Comparison of ENCODE assay signal across 8 cellular contexts in genomic region chr5:37840036-37840909, GRCh38. TPM values are rescaled to one million over a fixed set of nuclear protein-coding genes. Genes with fewer than 3 reads are reported as not detected.
A peak's percentile ranks its signal among the peaks of the same experiment; 100 is the strongest.
DNase-seq lines count a peak whose midpoint lies in the region; ATAC-seq and TF ChIP-seq lines count a peak whose summit lies in the region.

Gene GDNF, minus strand, starts transcription at chr5:37840041. Its CDS starts 5,245 bp downstream, at chr5:37834796.

- peaks cover 26% of the 10 kb centered on the region for H3K4me1 Mint-ChIP-seq in activated CD8-positive, alpha-beta T cell treated with anti-CD3 and anti-CD28 coated beads, Interleukin-2, amount 10 ng/mL, durations not matched to agents 7 days and 5 days (ENCODE audit: low read depth)
- peaks cover 20% of the 10 kb centered on the region for H3K4me1 Mint-ChIP-seq in activated CD8-positive, alpha-beta T cell treated with anti-CD3 and anti-CD28 coated beads for 36 hours (ENCODE audit: low read depth)
- peaks cover 79% of the 10 kb centered on the region for H3K4me1 Mint-ChIP-seq in nephron progenitor cell

- H3K9ac ChIP-seq in fibroblast of lung (ENCODE audit: insufficient read depth, low read length), result peak within 1 kb of the TSS; percentile 49

- intact Hi-C loops in activated CD8-positive, alpha-beta T cell treated with anti-CD3 and anti-CD28 coated beads for 36 hours (cut with micrococcal nuclease), result no loop called here

- no peaks in the 10 kb centered on the region for H3K36me3 ChIP-seq in fibroblast of lung (ENCODE audit: control insufficient read depth, insufficient read depth, low read length)

- peak within 1 kb of the TSS; percentile 92 for H3K4me2 ChIP-seq in fibroblast of lung (ENCODE audit: extremely low read depth, insufficient read depth, low read length)

- CTCF ChIA-PET in activated CD8-positive, alpha-beta T cell treated with anti-CD3 and anti-CD28 coated beads, Interleukin-2, amount 10 ng/mL, durations not matched to agents 7 days and 5 days (lab: Charles Lee), result interaction anchor here (0.7 to 1.8 kb wide), 2 partner anchors 118 to 353 kb away, joined by 3 to 8 read pairs; no protein-coding TSS in a partner anchor
- CTCF ChIA-PET in activated CD8-positive, alpha-beta T cell treated with anti-CD3 and anti-CD28 coated beads for 36 hours (lab: Charles Lee), result interaction anchor here (1.5 kb wide), 1 partner anchor 352 kb away, joined by 7 read pairs; no protein-coding TSS in a partner anchor
- CTCF ChIA-PET in RWPE1 (lab: Yijun Ruan, JAX), result interaction anchor here (0.6 to 3.6 kb wide), 7 partner anchors 9 to 435 kb away, joined by 3 to 23 read pairs (median 3); no protein-coding TSS in a partner anchor

- no peak for TF ChIP-seq CTCF in activated CD8-positive, alpha-beta T cell treated with anti-CD3 and anti-CD28 coated beads for 36 hours (IDR thresholded peaks at IDR 0.05)
- TF ChIP-seq CTCF in RWPE1 (conservative IDR thresholded peaks at IDR 0.05; ENCODE audit: low read depth) (peak; percentile 28), fibroblast of lung (conservative IDR thresholded peaks at IDR 0.05 in 1 of 2, IDR thresholded peaks at IDR 0.05 in 1 of 2; ENCODE audit: low read depth in 1 of 2, low read length in 2 of 2) (peak in 1 of 2 donors; percentile 13), nephron progenitor cell (IDR thresholded peaks at IDR 0.05) (no peak)

- H3K9me3 ChIP-seq in fibroblast of lung (ENCODE audit: control insufficient read depth, insufficient read depth, low read depth, low read length), result no peaks in the 10 kb centered on the region

- H3K27me3 ChIP-seq in fibroblast of lung (ENCODE audit: control insufficient read depth, insufficient read depth, low read length), result peaks cover 2% of the 10 kb centered on the region

- H3K4me3 ChIP-seq in fibroblast of lung (replicated peaks in 1 of 4; ENCODE audit: control extremely low read depth in 1 of 4, insufficient read depth in 1 of 4, low read depth in 3 of 4, low read length in 4 of 4), result peak within 1 kb of the TSS; percentile 39 to 70 (median 42)

- DNase-seq in activated CD8-positive, alpha-beta T cell treated with anti-CD3 and anti-CD28 coated beads, Interleukin-2, amount 10 ng/mL, durations not matched to agents 7 days and 5 days, result no peak
- no peak for DNase-seq in activated CD8-positive, alpha-beta T cell treated with anti-CD3 and anti-CD28 coated beads for 36 hours
- DNase-seq in RWPE1 (ENCODE audit: low spot score) (no peak), fibroblast of lung (ENCODE audit: low read depth in 2 of 2) (peak; percentile 41 to 76), nephron progenitor cell (peak; percentile 69), SHP77 (lab: John Stamatoyannopoulos, UW) (no peak), DMS153 treated with DMSO at 0.1 percent for 48 hours (lab: John Stamatoyannopoulos, UW; ENCODE audit: unreplicated experiment) (no peak)

- POLR2A ChIA-PET in activated CD8-positive, alpha-beta T cell treated with anti-CD3 and anti-CD28 coated beads, Interleukin-2, amount 10 ng/mL, durations not matched to agents 7 days and 5 days (lab: Charles Lee), result no interaction called here
- POLR2A ChIA-PET in activated CD8-positive, alpha-beta T cell treated with anti-CD3 and anti-CD28 coated beads for 36 hours (lab: Charles Lee), result no interaction called here
- POLR2A ChIA-PET in RWPE1 (lab: Yijun Ruan, JAX; ENCODE audit: low non-redundant PET), result no interaction called here

- H3K27ac ChIP-seq in RWPE1 (no peak within 1 kb of the TSS), fibroblast of lung (ENCODE audit: insufficient read depth, low read length) (peak within 1 kb of the TSS; percentile 65)

- H3K4me3 Mint-ChIP-seq in activated CD8-positive, alpha-beta T cell treated with anti-CD3 and anti-CD28 coated beads, Interleukin-2, amount 10 ng/mL, durations not matched to agents 7 days and 5 days, result peak within 1 kb of the TSS; percentile 43
- no peak within 1 kb of the TSS for H3K4me3 Mint-ChIP-seq in activated CD8-positive, alpha-beta T cell treated with anti-CD3 and anti-CD28 coated beads for 36 hours
- H3K4me3 Mint-ChIP-seq in nephron progenitor cell, result peak within 1 kb of the TSS; percentile 94

- no peaks in the 10 kb centered on the region for H4K20me1 ChIP-seq in fibroblast of lung (ENCODE audit: control insufficient read depth, extremely low read depth, insufficient read depth, low read length)

- no peaks in the 10 kb centered on the region for H3K9me3 Mint-ChIP-seq in activated CD8-positive, alpha-beta T cell treated with anti-CD3 and anti-CD28 coated beads, Interleukin-2, amount 10 ng/mL, durations not matched to agents 7 days and 5 days (ENCODE audit: insufficient read depth)
- no peaks in the 10 kb centered on the region for H3K9me3 Mint-ChIP-seq in activated CD8-positive, alpha-beta T cell treated with anti-CD3 and anti-CD28 coated beads for 36 hours
- H3K9me3 Mint-ChIP-seq in nephron progenitor cell, result no peaks in the 10 kb centered on the region

- H2AFZ ChIP-seq in fibroblast of lung (ENCODE audit: low read length), result peak within 1 kb of the TSS; percentile 50

- H3K36me3 Mint-ChIP-seq in activated CD8-positive, alpha-beta T cell treated with anti-CD3 and anti-CD28 coated beads, Interleukin-2, amount 10 ng/mL, durations not matched to agents 7 days and 5 days (ENCODE audit: low read depth), result peaks cover 2% of the 10 kb centered on the region
- H3K36me3 Mint-ChIP-seq in activated CD8-positive, alpha-beta T cell treated with anti-CD3 and anti-CD28 coated beads for 36 hours (ENCODE audit: low read depth), result no peaks in the 10 kb centered on the region
- no peaks in the 10 kb centered on the region for H3K36me3 Mint-ChIP-seq in nephron progenitor cell (ENCODE audit: low read depth)

- no peak for ATAC-seq in activated CD8-positive, alpha-beta T cell treated with anti-CD3 and anti-CD28 coated beads, Interleukin-2, amount 10 ng/mL, durations not matched to agents 7 days and 5 days
- ATAC-seq in activated CD8-positive, alpha-beta T cell treated with anti-CD3 and anti-CD28 coated beads for 36 hours, result no peak
- ATAC-seq in GM21576 (IDR thresholded peaks at IDR 0.05; ENCODE audit: unreplicated experiment), result no peak

- H3K27me3 Mint-ChIP-seq in activated CD8-positive, alpha-beta T cell treated with anti-CD3 and anti-CD28 coated beads, Interleukin-2, amount 10 ng/mL, durations not matched to agents 7 days and 5 days (ENCODE audit: low read depth), result peaks cover 68% of the 10 kb centered on the region
- peaks cover 61% of the 10 kb centered on the region for H3K27me3 Mint-ChIP-seq in activated CD8-positive, alpha-beta T cell treated with anti-CD3 and anti-CD28 coated beads for 36 hours
- peaks cover 39% of the 10 kb centered on the region for H3K27me3 Mint-ChIP-seq in nephron progenitor cell (ENCODE audit: low read depth, poor library complexity)

- peaks cover 14% of the 10 kb centered on the region for H3K79me2 ChIP-seq in fibroblast of lung (ENCODE audit: control insufficient read depth, insufficient read depth, low read length)

- H3K27ac Mint-ChIP-seq in activated CD8-positive, alpha-beta T cell treated with anti-CD3 and anti-CD28 coated beads, Interleukin-2, amount 10 ng/mL, durations not matched to agents 7 days and 5 days, result no peak within 1 kb of the TSS
- no peak within 1 kb of the TSS for H3K27ac Mint-ChIP-seq in activated CD8-positive, alpha-beta T cell treated with anti-CD3 and anti-CD28 coated beads for 36 hours
- peak within 1 kb of the TSS; percentile 85 for H3K27ac Mint-ChIP-seq in nephron progenitor cell

- peaks cover 3% of the 10 kb centered on the region for H3K4me1 ChIP-seq in fibroblast of lung (ENCODE audit: control insufficient read depth, extremely low read depth, insufficient read depth, low read length)

RNA-seq across cellular contexts. Expression of gene GDNF, which starts in this region (rescaled TPM):
- total RNA-seq in activated CD8-positive, alpha-beta T cell treated with anti-CD3 and anti-CD28 coated beads, Interleukin-2, amount 10 ng/mL, durations not matched to agents 7 days and 5 days, result not detected
- not detected for total RNA-seq in activated CD8-positive, alpha-beta T cell treated with anti-CD3 and anti-CD28 coated beads for 36 hours
- total RNA-seq in fibroblast of lung, result 0.51 and 0.83 TPM in 2 replicates
- polyA plus RNA-seq in fibroblast of lung, result 0.32 and 2.2 TPM in 2 replicates
- polyA plus RNA-seq in fibroblast of lung (2012), result 0.47 and 2.3 TPM in 2 replicates
- polyA minus RNA-seq in fibroblast of lung (ENCODE audit: low replicate concordance), result 0.39 and 1.1 TPM in 2 replicates

Comparison
In these comparisons a context has a peak if more than half of its experiments do, and no peak if none do; other contexts are left out.
1. DNase-seq: peak in fibroblast of lung (2 of 2) and nephron progenitor cell (single experiment); none in activated CD8-positive, alpha-beta T cell treated with anti-CD3 and anti-CD28 coated beads, Interleukin-2, amount 10 ng/mL, durations not matched to agents 7 days and 5 days (single experiment), activated CD8-positive, alpha-beta T cell treated with anti-CD3 and anti-CD28 coated beads for 36 hours (single experiment), RWPE1 (single experiment), SHP77 (0 of 2) and DMS153 treated with DMSO at 0.1 percent for 48 hours (single experiment).